9 cellular contexts compared by ENCODE assay signal in genomic region chr22:42930810-42931420, GRCh38.
DNase-seq lines count a peak whose midpoint lies in the region; ATAC-seq and TF ChIP-seq lines count a peak whose summit lies in the region.
"Had no signal": no experiment of that assay in that cellular context is flagged by ENCODE, and none has a peak within 500 bp of the region (broad histone marks: within the 10 kb centered on the region; RNA-seq: fewer than 3 reads in every experiment).

No MANE protein-coding gene starts in this region.

- peak overlapping the region in 9 of 10 experiments; percentile 25 to 63 (median 31); a peak in 15 of 20 replicates for H3K4me3 ChIP-seq in BLaER1 treated with 17β-estradiol and CSF1 and Interleukin-3, amounts not matched to agents 10 nM and 100 nM
- no peak overlapping the region for H3K4me3 ChIP-seq in brain microvascular endothelial cell (ENCODE audit: low read depth, low read length)
- H3K4me3 ChIP-seq: cardiac muscle cell had no signal

- peaks cover 0 to 13% (median 9%) of the 10 kb centered on the region in 11 experiments; a peak in 11 of 22 replicates for H3K36me3 ChIP-seq in BLaER1 treated with 17β-estradiol and CSF1 and Interleukin-3, amounts not matched to agents 10 nM and 100 nM
- H3K36me3 ChIP-seq in brain microvascular endothelial cell (replicated peaks) = no peaks in the 10 kb centered on the region
- H3K36me3 ChIP-seq: cardiac muscle cell had no signal

- H4K20me1 ChIP-seq in BLaER1 treated with 17β-estradiol and CSF1 and Interleukin-3, amounts not matched to agents 10 nM and 100 nM = peaks cover 0 to 97% (median 0%) of the 10 kb centered on the region in 11 experiments; a peak in 9 of 22 replicates

- peaks cover 77% of the 10 kb centered on the region for H3K4me1 Mint-ChIP-seq in HFFc6 (ENCODE audit: low read depth)

- peak overlapping the region; percentile 75 to 92 (median 81) for H3K9ac ChIP-seq in BLaER1 treated with 17β-estradiol and CSF1 and Interleukin-3, amounts not matched to agents 10 nM and 100 nM

- peak overlapping the region; percentile 90 to 100 (median 95) for H3K27ac ChIP-seq in BLaER1 treated with 17β-estradiol and CSF1 and Interleukin-3, amounts not matched to agents 10 nM and 100 nM
- peak overlapping the region; percentile 97 for H3K27ac ChIP-seq in brain microvascular endothelial cell
- H3K27ac ChIP-seq: cardiac muscle cell had no signal

- H3K36me3 Mint-ChIP-seq in HFFc6 (ENCODE audit: low read depth) = peaks cover 17% of the 10 kb centered on the region

- H3K27ac Mint-ChIP-seq in HFFc6 = peak overlapping the region; percentile 100

- in situ Hi-C loops in brain microvascular endothelial cell (cut with HindIII; ENCODE audit: low pct_ligation_motif_present, low sequenced_read_pairs) = no loop called here

- H3K27me3 Mint-ChIP-seq in HFFc6 (ENCODE audit: insufficient read depth) = peaks cover 3% of the 10 kb centered on the region; the same call in 1 of the 2 replicates

- H3K27me3 ChIP-seq in BLaER1 treated with 17β-estradiol and CSF1 and Interleukin-3, amounts not matched to agents 10 nM and 100 nM = no peaks in the 10 kb centered on the region
- H3K27me3 ChIP-seq in brain microvascular endothelial cell (replicated peaks) = no peaks in the 10 kb centered on the region
- H3K27me3 ChIP-seq: cardiac muscle cell had no signal

- H3K4me1 ChIP-seq in BLaER1 treated with 17β-estradiol and CSF1 and Interleukin-3, amounts not matched to agents 10 nM and 100 nM = peaks cover 90 to 100% (median 98%) of the 10 kb centered on the region in 10 experiments

- DNase-seq in HFFc6 = peak; percentile 53
- peak; percentile 40 for DNase-seq in brain microvascular endothelial cell
- peak; percentile 62 for DNase-seq in mesenteric fat pad (ENCODE audit: low spot score)
- DNase-seq in occipital lobe (lab: John Stamatoyannopoulos, UW) = no peak
- DNase-seq in NCI-H2227 treated with DMSO at 0.1 percent for 48 hours (lab: John Stamatoyannopoulos, UW) = no peak

- no peaks in the 10 kb centered on the region for H3K9me3 ChIP-seq in BLaER1 treated with 17β-estradiol and CSF1 and Interleukin-3, amounts not matched to agents 10 nM and 100 nM (replicated peaks in 1 of 11)

- TF ChIP-seq CTCF in HFFc6 (IDR thresholded peaks at IDR 0.05) (peak; percentile 53; the same call in 1 of the 2 replicates), brain microvascular endothelial cell (IDR thresholded peaks at IDR 0.05; ENCODE audit: low read depth, low read length, missing control alignments) (peak; percentile 45)

- ATAC-seq in GM21528 (IDR thresholded peaks at IDR 0.05; ENCODE audit: low FRiP score, unreplicated experiment) (no peak), GM19023 (IDR thresholded peaks at IDR 0.05; ENCODE audit: unreplicated experiment) (no peak)

- H3K9me3 Mint-ChIP-seq in HFFc6 = no peaks in the 10 kb centered on the region; the same call in 1 of the 2 replicates

- peak overlapping the region; percentile 11 for H3K4me3 Mint-ChIP-seq in HFFc6

- peak overlapping the region; percentile 84 to 100 (median 95) for H3K4me2 ChIP-seq in BLaER1 treated with 17β-estradiol and CSF1 and Interleukin-3, amounts not matched to agents 10 nM and 100 nM

Comparison
In these comparisons a context has a peak if more than half of its experiments do, and no peak if none do; other contexts are left out.
1. DNase-seq: peak in HFFc6 (single experiment), brain microvascular endothelial cell (single experiment) and mesenteric fat pad (single experiment); none in occipital lobe (single experiment) and NCI-H2227 treated with DMSO at 0.1 percent for 48 hours (single experiment).